ENCODE assay signal across 8 cellular contexts in genomic region chr5:54229041-54229780, GRCh38.
A peak's percentile ranks its signal among the peaks of the same experiment; 100 is the strongest.
DNase-seq lines count a peak whose midpoint lies in the region; ATAC-seq and TF ChIP-seq lines count a peak whose summit lies in the region.

No MANE protein-coding gene starts in this region.

- H3K9me3 Mint-ChIP-seq in activated naive CD8-positive, alpha-beta T cell treated with anti-CD3 and anti-CD28 coated beads for 36 hours = no peaks in the 10 kb centered on the region

- H3K27ac Mint-ChIP-seq in activated naive CD8-positive, alpha-beta T cell treated with anti-CD3 and anti-CD28 coated beads for 36 hours = no peak overlapping the region

- H3K27me3 Mint-ChIP-seq in activated naive CD8-positive, alpha-beta T cell treated with anti-CD3 and anti-CD28 coated beads for 36 hours = no peaks in the 10 kb centered on the region

- H3K27me3 ChIP-seq in heart right ventricle = no peaks in the 10 kb centered on the region

- intact Hi-C loops in heart right ventricle (cut with DNase I) = loop anchor here in 9 of 10 donors (5.0 to 10.0 kb wide), 8 partner anchors 354 to 1064 kb away; partner anchors contain the start of gene FST (in 2 of the 9)

- TF ChIP-seq RAD21 in Ishikawa (IDR thresholded peaks at IDR 0.05; ENCODE audit: low read depth) = peak; percentile 65

- H3K4me3 ChIP-seq in heart right ventricle = no peak overlapping the region

- 21 to 25% methylated on average over 6 of the region's 6 CpGs for WGBS in heart right ventricle, 2 donors

- DNase-seq in GM03348 (ENCODE audit: low spot score) (peak; percentile 69), SKM-1 (lab: John Stamatoyannopoulos, UW; ENCODE audit: unreplicated experiment) (peak; percentile 35), heart right ventricle (peak; percentile 70), retina (peak; percentile 61), mesenteric fat pad (ENCODE audit: low spot score) (no peak)
- DNase-seq in activated naive CD8-positive, alpha-beta T cell treated with anti-CD3 and anti-CD28 coated beads for 36 hours = peak; percentile 54

- ATAC-seq in GM21619 (IDR thresholded peaks at IDR 0.05; ENCODE audit: unreplicated experiment) = peak; percentile 96
- peak in 6 of 8 donors; percentile 62 to 72 (median 66) for ATAC-seq in heart right ventricle

- peaks cover 7% of the 10 kb centered on the region for H3K4me1 Mint-ChIP-seq in activated naive CD8-positive, alpha-beta T cell treated with anti-CD3 and anti-CD28 coated beads for 36 hours

- no peak overlapping the region for H3K4me3 Mint-ChIP-seq in activated naive CD8-positive, alpha-beta T cell treated with anti-CD3 and anti-CD28 coated beads for 36 hours

- H3K36me3 Mint-ChIP-seq in activated naive CD8-positive, alpha-beta T cell treated with anti-CD3 and anti-CD28 coated beads for 36 hours = no peaks in the 10 kb centered on the region

- no peak for TF ChIP-seq EP300 in Ishikawa (IDR thresholded peaks at IDR 0.05; ENCODE audit: borderline replicate concordance)

- peaks cover 0 to 49% (median 25%) of the 10 kb centered on the region in 9 donors for H3K4me1 ChIP-seq in heart right ventricle

- H3K27ac ChIP-seq in heart right ventricle = no peak overlapping the region

- peak; percentile 79 to 94 (median 90) for TF ChIP-seq CTCF in heart right ventricle (IDR thresholded peaks at IDR 0.05)

- no peaks in the 10 kb centered on the region for H3K36me3 ChIP-seq in heart right ventricle

- H3K9me3 ChIP-seq in heart right ventricle = no peaks in the 10 kb centered on the region

TF ChIP-seq in Ishikawa, 13 proteins besides CTCF, POLR2A, EP300 and RAD21:
- TF ChIP-seq CEBPB (IDR thresholded peaks at IDR 0.05) = no peak
- TF ChIP-seq, protein P1, sequence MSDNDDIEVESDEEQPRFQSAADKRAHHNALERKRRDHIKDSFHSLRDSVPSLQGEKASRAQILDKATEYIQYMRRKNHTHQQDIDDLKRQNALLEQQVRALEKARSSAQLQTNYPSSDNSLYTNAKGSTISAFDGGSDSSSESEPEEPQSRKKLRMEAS (IDR thresholded peaks at IDR 0.05) = no peak
- TF ChIP-seq TEAD4 (IDR thresholded peaks at IDR 0.05) = no peak
- TF ChIP-seq NFIC (IDR thresholded peaks at IDR 0.05) = no peak
- no peak for TF ChIP-seq CREB1 (IDR thresholded peaks at IDR 0.05; ENCODE audit: low read depth)
